ENCODE assay signal across 17 cellular contexts in the genomic region with DNA sequence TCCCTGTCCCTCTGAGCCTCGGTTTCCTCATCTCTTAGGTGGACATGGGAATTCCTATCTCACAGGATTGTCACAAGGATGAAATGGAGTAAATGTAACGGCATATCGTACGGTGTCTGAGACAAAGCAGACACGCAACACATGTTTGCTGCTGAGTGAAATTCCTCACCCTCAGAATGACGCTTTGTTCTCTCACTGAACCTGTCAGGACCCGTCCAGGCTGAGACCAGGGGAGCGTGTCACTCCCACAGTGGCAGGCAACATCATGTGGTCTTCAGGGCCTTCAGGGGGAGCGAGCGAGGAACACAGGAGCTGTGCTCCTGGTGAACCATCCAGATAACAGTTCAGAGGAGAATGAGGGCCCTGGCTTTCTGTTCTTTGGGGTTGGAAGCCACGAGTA.
DNase-seq lines count a peak whose midpoint lies in the region; ATAC-seq and TF ChIP-seq lines count a peak whose summit lies in the region.
"Had no signal": no experiment of that assay in that cellular context is flagged by ENCODE, and none has a peak within 500 bp of the region (broad histone marks: within the 10 kb centered on the region; RNA-seq: fewer than 3 reads in every experiment).

No MANE protein-coding gene starts in this region.

- no peaks in the 10 kb centered on the region for H3K36me3 Mint-ChIP-seq in CD4-positive, CD25-positive, alpha-beta regulatory T cell
- no peaks in the 10 kb centered on the region for H3K36me3 Mint-ChIP-seq in activated CD4-positive, alpha-beta memory T cell treated with anti-CD3 and anti-CD28 coated beads for 36 hours

- peaks cover 0 to 4% (median under 1%) of the 10 kb centered on the region in 4 donors for H3K4me1 Mint-ChIP-seq in CD4-positive, CD25-positive, alpha-beta regulatory T cell
- H3K4me1 Mint-ChIP-seq in activated CD4-positive, alpha-beta memory T cell treated with anti-CD3 and anti-CD28 coated beads for 36 hours (ENCODE audit: low read depth), result peaks cover 34% of the 10 kb centered on the region

- no peak overlapping the region for H3K4me2 ChIP-seq in mesenchymal stem cell (ENCODE audit: low read length, poor library complexity, severe bottlenecking)

- intact Hi-C loops in psoas muscle (cut with DNase I), result no loop called here
- intact Hi-C loops in activated CD4-positive, alpha-beta memory T cell treated with anti-CD3 and anti-CD28 coated beads for 36 hours (cut with micrococcal nuclease), result no loop called here

- H3K36me3 ChIP-seq in CD4-positive, CD25-positive, alpha-beta regulatory T cell (ENCODE audit: control insufficient read depth, insufficient read depth, low read length), result no peaks in the 10 kb centered on the region
- no peaks in the 10 kb centered on the region for H3K36me3 ChIP-seq in SJCRH30
- no peaks in the 10 kb centered on the region for H3K36me3 ChIP-seq in mesenchymal stem cell (ENCODE audit: control insufficient read depth in 1 of 2, insufficient read depth in 2 of 2, low read depth in 1 of 2, low read length in 2 of 2)
- H3K36me3 ChIP-seq in psoas muscle (ENCODE audit: insufficient read depth in 1 of 2, low read depth in 1 of 2), result no peaks in the 10 kb centered on the region

- H3K14ac ChIP-seq in mesenchymal stem cell (ENCODE audit: low read length in 2 of 2), result no peak overlapping the region

- no peaks in the 10 kb centered on the region for H3K9me3 ChIP-seq in CD4-positive, CD25-positive, alpha-beta regulatory T cell (ENCODE audit: control insufficient read depth in 2 of 2, low read length in 2 of 2)
- no peaks in the 10 kb centered on the region for H3K9me3 ChIP-seq in SJCRH30 (replicated peaks)
- H3K9me3 ChIP-seq in mesenchymal stem cell (ENCODE audit: control insufficient read depth, low read length), result no peaks in the 10 kb centered on the region
- no peaks in the 10 kb centered on the region for H3K9me3 ChIP-seq in psoas muscle

- H3K4me3 Mint-ChIP-seq in CD4-positive, CD25-positive, alpha-beta regulatory T cell, result no peak overlapping the region
- H3K4me3 Mint-ChIP-seq in activated CD4-positive, alpha-beta memory T cell treated with anti-CD3 and anti-CD28 coated beads for 36 hours, result no peak overlapping the region
- H3K4me3 Mint-ChIP-seq: CD4-positive, alpha-beta T cell; IgD-negative memory B cell had no signal

- H2AK5ac ChIP-seq in mesenchymal stem cell (ENCODE audit: low read length, severe bottlenecking), result no peak overlapping the region

- H3K79me1 ChIP-seq in mesenchymal stem cell (replicated peaks; ENCODE audit: low read length, poor library complexity, severe bottlenecking), result no peaks in the 10 kb centered on the region

- H3K4me3 ChIP-seq in CD4-positive, CD25-positive, alpha-beta regulatory T cell (ENCODE audit: low read depth, low read length), result no peak overlapping the region
- H3K4me3 ChIP-seq in SJCRH30, result no peak overlapping the region
- no peak overlapping the region for H3K4me3 ChIP-seq in mesenchymal stem cell (ENCODE audit: insufficient read depth in 1 of 2, low read depth in 1 of 2, low read length in 2 of 2)
- no peak overlapping the region for H3K4me3 ChIP-seq in psoas muscle

- no peaks in the 10 kb centered on the region for H3K9me3 Mint-ChIP-seq in CD4-positive, CD25-positive, alpha-beta regulatory T cell
- H3K9me3 Mint-ChIP-seq in activated CD4-positive, alpha-beta memory T cell treated with anti-CD3 and anti-CD28 coated beads for 36 hours, result no peaks in the 10 kb centered on the region
- H3K9me3 Mint-ChIP-seq: CD4-positive, alpha-beta T cell; IgD-negative memory B cell had no signal

- H2BK120ac ChIP-seq in mesenchymal stem cell (ENCODE audit: low read depth, low read length), result no peak overlapping the region

- no peak overlapping the region for H3K4ac ChIP-seq in mesenchymal stem cell (ENCODE audit: low read depth in 1 of 2, low read length in 2 of 2)

- H4K91ac ChIP-seq in mesenchymal stem cell (ENCODE audit: low read length), result peak overlapping the region; percentile 2

- no peak overlapping the region for H2BK5ac ChIP-seq in mesenchymal stem cell (ENCODE audit: low read depth, low read length, poor library complexity, severe bottlenecking)

- no peak overlapping the region for H4K8ac ChIP-seq in mesenchymal stem cell (ENCODE audit: low read length)

- no peak for DNase-seq in CD4-positive, CD25-positive, alpha-beta regulatory T cell
- DNase-seq in SJCRH30 (peak; percentile 62 to 73), mesenchymal stem cell (no peak), psoas muscle (no peak), NCI-H2227 (lab: John Stamatoyannopoulos, UW; ENCODE audit: unreplicated experiment) (no peak), hippocampal formation (lab: John Stamatoyannopoulos, UW) (no peak), omental fat pad (ENCODE audit: low spot score) (no peak)
- no peak for DNase-seq in activated CD4-positive, alpha-beta memory T cell treated with anti-CD3 and anti-CD28 coated beads for 36 hours
- DNase-seq: ACHN; AML-193; CD4-positive, alpha-beta T cell; DMS53; NCI-H187; NCI-H446; NK-92 treated with Interleukin-12 subunit alpha and Interleukin-12 subunit beta, amount 100 ng/mL, for 24 hours; RPMI8226 had no signal

- H3K23ac ChIP-seq in mesenchymal stem cell (ENCODE audit: low read length in 2 of 2), result no peak overlapping the region

- no peaks in the 10 kb centered on the region for H3K4me1 ChIP-seq in CD4-positive, CD25-positive, alpha-beta regulatory T cell (ENCODE audit: control insufficient read depth, insufficient read depth, low read length, poor library complexity, severe bottlenecking)
- peaks cover 15% of the 10 kb centered on the region for H3K4me1 ChIP-seq in SJCRH30
- peaks cover 2% of the 10 kb centered on the region for H3K4me1 ChIP-seq in mesenchymal stem cell (ENCODE audit: control insufficient read depth, insufficient read depth, low read depth, low read length)
- peaks cover 5% of the 10 kb centered on the region for H3K4me1 ChIP-seq in psoas muscle

- WGBS in mesenchymal stem cell, result 95% methylated on average over 11 of the region's 11 CpGs
- WGBS in psoas muscle, 3 donors, result 86 to 88% (median 88%) methylated on average over 11 of the region's 11 CpGs

- H2AFZ ChIP-seq in mesenchymal stem cell (ENCODE audit: low read depth, low read length), result no peak overlapping the region

- H3K18ac ChIP-seq in mesenchymal stem cell (ENCODE audit: low read depth in 1 of 2, low read length in 2 of 2), result no peak overlapping the region

- POLR2A ChIA-PET in activated CD4-positive, alpha-beta memory T cell treated with anti-CD3 and anti-CD28 coated beads for 36 hours (lab: Charles Lee), result interaction anchor here (0.6 kb wide), 1 partner anchor 284 kb away, joined by 4 read pairs; no protein-coding TSS in a partner anchor

- H2BK15ac ChIP-seq in mesenchymal stem cell (ENCODE audit: low read depth, poor library complexity, severe bottlenecking), result no peak overlapping the region

- no peak overlapping the region for H3K27ac ChIP-seq in CD4-positive, CD25-positive, alpha-beta regulatory T cell (ENCODE audit: insufficient read depth, low read length, poor library complexity, severe bottlenecking)
- H3K27ac ChIP-seq in SJCRH30 (peak overlapping the region; percentile 48), mesenchymal stem cell (ENCODE audit: low read length, poor library complexity, severe bottlenecking) (no peak overlapping the region), psoas muscle (peak overlapping the region; percentile 9)

- H3K27me3 Mint-ChIP-seq in CD4-positive, CD25-positive, alpha-beta regulatory T cell, result no peaks in the 10 kb centered on the region
- H3K27me3 Mint-ChIP-seq in activated CD4-positive, alpha-beta memory T cell treated with anti-CD3 and anti-CD28 coated beads for 36 hours, result no peaks in the 10 kb centered on the region
- H3K27me3 Mint-ChIP-seq: CD4-positive, alpha-beta T cell; IgD-negative memory B cell had no signal

- TF ChIP-seq CTCF in psoas muscle (IDR thresholded peaks at IDR 0.05) (no peak), omental fat pad (IDR thresholded peaks at IDR 0.05) (no peak)

- H3K27ac Mint-ChIP-seq in CD4-positive, CD25-positive, alpha-beta regulatory T cell, result peak overlapping the region in 2 of 3 donors; percentile 48 to 49
- no peak overlapping the region for H3K27ac Mint-ChIP-seq in activated CD4-positive, alpha-beta memory T cell treated with anti-CD3 and anti-CD28 coated beads for 36 hours
- H3K27ac Mint-ChIP-seq: CD4-positive, alpha-beta T cell had no signal

- H3K9ac ChIP-seq in mesenchymal stem cell (ENCODE audit: low read length), result no peak overlapping the region

- H3K27me3 ChIP-seq in CD4-positive, CD25-positive, alpha-beta regulatory T cell (ENCODE audit: control insufficient read depth, insufficient read depth, low read length), result no peaks in the 10 kb centered on the region
- no peaks in the 10 kb centered on the region for H3K27me3 ChIP-seq in SJCRH30
- no peaks in the 10 kb centered on the region for H3K27me3 ChIP-seq in mesenchymal stem cell (ENCODE audit: control insufficient read depth in 1 of 2, insufficient read depth in 1 of 2, low read length in 2 of 2)
- no peaks in the 10 kb centered on the region for H3K27me3 ChIP-seq in psoas muscle (ENCODE audit: insufficient read depth in 3 of 3, low read length in 2 of 3)

- H2BK12ac ChIP-seq in mesenchymal stem cell (ENCODE audit: low read length in 2 of 2), result no peak overlapping the region

- ATAC-seq in CD4-positive, CD25-positive, alpha-beta regulatory T cell (ENCODE audit: low read depth in 2 of 2), result no peak
- ATAC-seq in psoas muscle (no peak), omental fat pad (ENCODE audit: low FRiP score) (no peak)

- CTCF ChIA-PET in activated CD4-positive, alpha-beta memory T cell treated with anti-CD3 and anti-CD28 coated beads for 36 hours (lab: Charles Lee), result interaction anchor here (1.3 kb wide), 1 partner anchor 12 kb away, joined by 3 read pairs; no protein-coding TSS in a partner anchor

Comparison
In these comparisons a context has a peak if more than half of its experiments do, and no peak if none do; other contexts are left out.
1. DNase-seq: peak in SJCRH30 (2 of 2); none in CD4-positive, CD25-positive, alpha-beta regulatory T cell (0 of 3), mesenchymal stem cell (single experiment), psoas muscle (0 of 2), NCI-H2227 (single experiment), hippocampal formation (0 of 2), omental fat pad (single experiment) and activated CD4-positive, alpha-beta memory T cell treated with anti-CD3 and anti-CD28 coated beads for 36 hours (single experiment).
2. H3K27ac ChIP-seq: peak in SJCRH30 (single experiment) and psoas muscle (single experiment); none in CD4-positive, CD25-positive, alpha-beta regulatory T cell (single experiment) and mesenchymal stem cell (single experiment).